Comparison of ENCODE assay signal across 1 cellular context in genomic region chr15:51240066-51240465, GRCh38.
TF ChIP-seq lines count a peak whose summit lies in the region.

No MANE protein-coding gene starts in this region.

TF ChIP-seq in GM23338, 12 proteins besides CTCF, POLR2A, EP300 and RAD21 (continued from another document):
- no peak for TF ChIP-seq REST (IDR thresholded peaks at IDR 0.05; ENCODE audit: unreplicated experiment)
- TF ChIP-seq ZNF114 (CRISPR knock-in tag; IDR thresholded peaks at IDR 0.05), result no peak
- TF ChIP-seq JUNB (IDR thresholded peaks at IDR 0.05; ENCODE audit: unreplicated experiment), result no peak
- TF ChIP-seq ETS1 (IDR thresholded peaks at IDR 0.05), result no peak
- TF ChIP-seq NANOG (IDR thresholded peaks at IDR 0.05; ENCODE audit: borderline replicate concordance), result no peak
- no peak for TF ChIP-seq POLR2AphosphoS5 (IDR thresholded peaks at IDR 0.05; ENCODE audit: low read depth)
- TF ChIP-seq ZNF331 (CRISPR knock-in tag; IDR thresholded peaks at IDR 0.05; ENCODE audit: low read depth), result no peak
- TF ChIP-seq, protein P1, sequence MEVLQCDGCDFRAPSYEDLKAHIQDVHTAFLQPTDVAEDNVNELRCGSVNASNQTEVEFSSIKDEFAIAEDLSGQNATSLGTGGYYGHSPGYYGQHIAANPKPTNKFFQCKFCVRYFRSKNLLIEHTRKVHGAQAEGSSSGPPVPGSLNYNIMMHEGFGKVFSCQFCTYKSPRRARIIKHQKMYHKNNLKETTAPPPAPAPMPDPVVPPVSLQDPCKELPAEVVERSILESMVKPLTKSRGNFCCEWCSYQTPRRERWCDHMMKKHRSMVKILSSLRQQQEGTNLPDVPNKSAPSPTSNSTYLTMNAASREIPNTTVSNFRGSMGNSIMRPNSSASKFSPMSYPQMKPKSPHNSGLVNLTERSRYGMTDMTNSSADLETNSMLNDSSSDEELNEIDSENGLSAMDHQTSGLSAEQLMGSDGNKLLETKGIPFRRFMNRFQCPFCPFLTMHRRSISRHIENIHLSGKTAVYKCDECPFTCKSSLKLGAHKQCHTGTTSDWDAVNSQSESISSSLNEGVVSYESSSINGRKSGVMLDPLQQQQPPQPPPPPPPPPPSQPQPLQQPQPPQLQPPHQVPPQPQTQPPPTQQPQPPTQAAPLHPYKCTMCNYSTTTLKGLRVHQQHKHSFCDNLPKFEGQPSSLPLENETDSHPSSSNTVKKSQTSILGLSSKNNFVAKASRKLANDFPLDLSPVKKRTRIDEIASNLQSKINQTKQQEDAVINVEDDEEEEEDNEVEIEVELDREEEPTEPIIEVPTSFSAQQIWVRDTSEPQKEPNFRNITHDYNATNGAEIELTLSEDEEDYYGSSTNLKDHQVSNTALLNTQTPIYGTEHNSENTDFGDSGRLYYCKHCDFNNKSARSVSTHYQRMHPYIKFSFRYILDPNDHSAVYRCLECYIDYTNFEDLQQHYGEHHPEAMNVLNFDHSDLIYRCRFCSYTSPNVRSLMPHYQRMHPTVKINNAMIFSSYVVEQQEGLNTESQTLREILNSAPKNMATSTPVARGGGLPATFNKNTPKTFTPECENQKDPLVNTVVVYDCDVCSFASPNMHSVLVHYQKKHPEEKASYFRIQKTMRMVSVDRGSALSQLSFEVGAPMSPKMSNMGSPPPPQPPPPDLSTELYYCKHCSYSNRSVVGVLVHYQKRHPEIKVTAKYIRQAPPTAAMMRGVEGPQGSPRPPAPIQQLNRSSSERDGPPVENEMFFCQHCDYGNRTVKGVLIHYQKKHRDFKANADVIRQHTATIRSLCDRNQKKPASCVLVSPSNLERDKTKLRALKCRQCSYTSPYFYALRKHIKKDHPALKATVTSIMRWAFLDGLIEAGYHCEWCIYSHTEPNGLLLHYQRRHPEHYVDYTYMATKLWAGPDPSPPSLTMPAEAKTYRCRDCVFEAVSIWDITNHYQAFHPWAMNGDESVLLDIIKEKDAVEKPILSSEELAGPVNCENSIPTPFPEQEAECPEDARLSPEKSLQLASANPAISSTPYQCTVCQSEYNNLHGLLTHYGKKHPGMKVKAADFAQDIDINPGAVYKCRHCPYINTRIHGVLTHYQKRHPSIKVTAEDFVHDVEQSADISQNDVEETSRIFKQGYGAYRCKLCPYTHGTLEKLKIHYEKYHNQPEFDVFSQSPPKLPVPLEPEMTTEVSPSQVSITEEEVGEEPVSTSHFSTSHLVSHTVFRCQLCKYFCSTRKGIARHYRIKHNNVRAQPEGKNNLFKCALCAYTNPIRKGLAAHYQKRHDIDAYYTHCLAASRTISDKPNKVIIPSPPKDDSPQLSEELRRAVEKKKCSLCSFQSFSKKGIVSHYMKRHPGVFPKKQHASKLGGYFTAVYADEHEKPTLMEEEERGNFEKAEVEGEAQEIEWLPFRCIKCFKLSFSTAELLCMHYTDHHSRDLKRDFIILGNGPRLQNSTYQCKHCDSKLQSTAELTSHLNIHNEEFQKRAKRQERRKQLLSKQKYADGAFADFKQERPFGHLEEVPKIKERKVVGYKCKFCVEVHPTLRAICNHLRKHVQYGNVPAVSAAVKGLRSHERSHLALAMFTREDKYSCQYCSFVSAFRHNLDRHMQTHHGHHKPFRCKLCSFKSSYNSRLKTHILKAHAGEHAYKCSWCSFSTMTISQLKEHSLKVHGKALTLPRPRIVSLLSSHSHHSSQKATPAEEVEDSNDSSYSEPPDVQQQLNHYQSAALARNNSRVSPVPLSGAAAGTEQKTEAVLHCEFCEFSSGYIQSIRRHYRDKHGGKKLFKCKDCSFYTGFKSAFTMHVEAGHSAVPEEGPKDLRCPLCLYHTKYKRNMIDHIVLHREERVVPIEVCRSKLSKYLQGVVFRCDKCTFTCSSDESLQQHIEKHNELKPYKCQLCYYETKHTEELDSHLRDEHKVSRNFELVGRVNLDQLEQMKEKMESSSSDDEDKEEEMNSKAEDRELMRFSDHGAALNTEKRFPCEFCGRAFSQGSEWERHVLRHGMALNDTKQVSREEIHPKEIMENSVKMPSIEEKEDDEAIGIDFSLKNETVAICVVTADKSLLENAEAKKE (CRISPR knock-in tag; IDR thresholded peaks at IDR 0.05), result no peak
- no peak for TF ChIP-seq CREB1 (CRISPR knock-in tag; IDR thresholded peaks at IDR 0.05; ENCODE audit: low read depth)
- TF ChIP-seq STAT1 (IDR thresholded peaks at IDR 0.05; ENCODE audit: unreplicated experiment), result no peak
TF ChIP-seq in GM23338: peak in this region for 0.
